Comparison of ENCODE assay signal across 8 cellular contexts in the genomic region with DNA sequence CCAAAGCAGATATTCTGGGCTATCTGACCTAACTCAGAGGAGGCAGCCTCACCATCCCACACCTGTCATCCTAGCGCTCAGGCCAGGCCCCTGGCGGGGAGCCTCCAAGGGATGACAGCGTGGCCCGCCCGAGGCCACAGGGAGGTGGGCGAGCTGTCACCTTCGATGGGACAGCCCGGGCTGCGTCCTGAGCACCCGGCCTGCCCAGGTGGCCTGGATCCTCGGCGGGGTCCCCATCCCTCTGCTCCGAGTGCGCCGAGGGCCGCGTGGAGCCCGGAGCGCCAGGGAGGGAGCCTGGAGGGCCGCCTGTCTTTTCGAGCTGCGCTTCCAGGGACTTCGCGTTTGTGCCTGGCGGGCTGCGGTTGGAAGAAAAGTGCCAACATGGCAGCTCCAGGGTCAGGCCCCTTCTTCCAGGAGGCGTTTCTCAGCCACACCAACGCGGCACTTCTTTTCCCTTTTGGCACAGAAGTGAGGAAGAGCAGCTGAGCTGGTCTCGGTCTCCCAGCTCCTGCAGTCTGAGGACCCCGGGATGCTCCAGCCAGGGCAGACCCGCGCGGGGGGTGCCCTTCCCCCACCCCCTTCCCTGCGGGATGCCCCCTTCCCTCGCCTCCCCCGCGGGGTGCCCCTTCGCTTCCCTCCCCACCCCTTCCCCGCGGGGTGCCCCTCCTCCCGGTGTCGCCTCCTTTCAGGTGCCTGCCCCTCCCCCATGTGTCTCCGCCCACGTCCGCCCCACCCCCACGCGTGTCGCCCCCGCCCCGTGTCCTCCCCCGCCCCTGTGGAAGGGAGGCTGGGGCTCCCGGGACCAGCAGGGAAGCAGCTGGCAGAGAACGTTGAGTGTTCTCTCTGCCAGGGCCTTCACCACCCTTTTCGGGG. TPM values are rescaled to one million over a fixed set of nuclear protein-coding genes. Genes with fewer than 3 reads are reported as not detected.
A peak's percentile ranks its signal among the peaks of the same experiment; 100 is the strongest.
DNase-seq lines count a peak whose midpoint lies in the region; ATAC-seq and TF ChIP-seq lines count a peak whose summit lies in the region.

No MANE protein-coding gene starts in this region.

- no peak overlapping the region for H2BK120ac ChIP-seq in neuronal stem cell (ENCODE audit: low read depth, low read length)

- H2AK5ac ChIP-seq in neuronal stem cell (ENCODE audit: low read depth, low read length) = no peak overlapping the region

- H3K4me1 Mint-ChIP-seq in activated T-helper 17 cell treated with anti-CD3 and anti-CD28 coated beads, Interleukin-2, amount 50 U/mL, for 72 hours = peaks cover 6% of the 10 kb centered on the region

- H3K27ac Mint-ChIP-seq in activated T-helper 17 cell treated with anti-CD3 and anti-CD28 coated beads, Interleukin-2, amount 50 U/mL, for 72 hours = peak overlapping the region; percentile 82

- H2BK12ac ChIP-seq in neuronal stem cell (ENCODE audit: low read length) = no peak overlapping the region

- peak overlapping the region; percentile 96 for H2AFZ ChIP-seq in ACC112 (ENCODE audit: low read length, unreplicated experiment)
- peak overlapping the region; percentile 94 for H2AFZ ChIP-seq in neuronal stem cell (ENCODE audit: low read length)

- peak overlapping the region; percentile 92 for H3K18ac ChIP-seq in neuronal stem cell (ENCODE audit: low read length)

- TF ChIP-seq CTCF in fibroblast of villous mesenchyme (IDR thresholded peaks at IDR 0.05; ENCODE audit: insufficient read depth, low read depth, low read length) = no peak

- H3K27me3 Mint-ChIP-seq in activated T-helper 17 cell treated with anti-CD3 and anti-CD28 coated beads, Interleukin-2, amount 50 U/mL, for 72 hours = no peaks in the 10 kb centered on the region

- peak overlapping the region; percentile 49; the same call in 1 of the 2 replicates for H3K27ac ChIP-seq in ACC112 (ENCODE audit: low read depth, low read length)
- no peak overlapping the region for H3K27ac ChIP-seq in neuronal stem cell (replicated peaks; ENCODE audit: low read length)

- DNase-seq in LHCN-M2 (ENCODE audit: low read depth) (peak; percentile 22), fibroblast of villous mesenchyme (ENCODE audit: low read depth) (peak; percentile 60), neuronal stem cell (ENCODE audit: low spot score) (no peak), NCI-H774 (lab: John Stamatoyannopoulos, UW) (no peak), NCI-H1694 treated with DMSO at 0.1 percent for 48 hours (lab: John Stamatoyannopoulos, UW) (no peak)

- peak overlapping the region; percentile 77 for H2BK5ac ChIP-seq in neuronal stem cell (ENCODE audit: low read length)

- H2BK15ac ChIP-seq in neuronal stem cell (ENCODE audit: low read length) = peak overlapping the region; percentile 1

- no peak overlapping the region for H4K8ac ChIP-seq in neuronal stem cell (ENCODE audit: low read depth, low read length)

- no peaks in the 10 kb centered on the region for H3K9me3 ChIP-seq in neuronal stem cell (replicated peaks in 1 of 2; ENCODE audit: control insufficient read depth in 2 of 2, insufficient read depth in 1 of 2, low read depth in 1 of 2, low read length in 2 of 2)

- peaks cover 5% of the 10 kb centered on the region for H3K4me1 ChIP-seq in ACC112 (ENCODE audit: control insufficient read depth, insufficient read depth, low read length, unreplicated experiment)
- no peaks in the 10 kb centered on the region for H3K4me1 ChIP-seq in neuronal stem cell (ENCODE audit: control insufficient read depth in 2 of 2, insufficient read depth in 1 of 2, low read depth in 1 of 2, low read length in 2 of 2)

- peak overlapping the region; percentile 84 for H3K4me2 ChIP-seq in neuronal stem cell (ENCODE audit: insufficient read depth, low read length, poor library complexity, severe bottlenecking)

- no peaks in the 10 kb centered on the region for H3K79me2 ChIP-seq in ACC112 (ENCODE audit: control insufficient read depth, insufficient read depth, low read length, unreplicated experiment)

- no peaks in the 10 kb centered on the region for H3K27me3 ChIP-seq in ACC112 (ENCODE audit: insufficient read depth, low read length)
- peaks cover 0 to 12% (median 0%) of the 10 kb centered on the region in 3 experiments for H3K27me3 ChIP-seq in neuronal stem cell (ENCODE audit: control insufficient read depth in 3 of 3, insufficient read depth in 3 of 3, low read depth in 1 of 3, low read length in 3 of 3)

- H3K4ac ChIP-seq in neuronal stem cell (ENCODE audit: low read length) = no peak overlapping the region

- H3K9me3 Mint-ChIP-seq in activated T-helper 17 cell treated with anti-CD3 and anti-CD28 coated beads, Interleukin-2, amount 50 U/mL, for 72 hours = no peaks in the 10 kb centered on the region

- H3K36me3 Mint-ChIP-seq in activated T-helper 17 cell treated with anti-CD3 and anti-CD28 coated beads, Interleukin-2, amount 50 U/mL, for 72 hours (ENCODE audit: low read depth) = peaks cover 5% of the 10 kb centered on the region

- peak overlapping the region; percentile 58 for H3K23ac ChIP-seq in neuronal stem cell (ENCODE audit: low read depth, low read length, poor library complexity)

- H3K79me1 ChIP-seq in neuronal stem cell (ENCODE audit: low read depth, low read length) = no peaks in the 10 kb centered on the region

- no peak overlapping the region for H4K91ac ChIP-seq in neuronal stem cell (ENCODE audit: low read depth, low read length, poor library complexity)

- peak overlapping the region; percentile 81 for H3K4me3 ChIP-seq in ACC112 (ENCODE audit: low read depth, low read length)
- H3K4me3 ChIP-seq in fibroblast of villous mesenchyme (ENCODE audit: low read depth, low read length) = peak overlapping the region; percentile 64
- H3K4me3 ChIP-seq in neuronal stem cell (ENCODE audit: low read length in 2 of 2) = peak overlapping the region; percentile 34 to 77

- H3K4me3 Mint-ChIP-seq in activated T-helper 17 cell treated with anti-CD3 and anti-CD28 coated beads, Interleukin-2, amount 50 U/mL, for 72 hours = peak overlapping the region; percentile 81

- H3K14ac ChIP-seq in neuronal stem cell (ENCODE audit: low read length) = peak overlapping the region; percentile 75

- H3K9ac ChIP-seq in neuronal stem cell (ENCODE audit: low read depth, low read length, poor library complexity) = peak overlapping the region; percentile 86

- WGBS in neuronal stem cell (ENCODE audit: extremely low coverage in 2 of 2, insufficient read length in 2 of 2, insufficient replicate concordance in 1 of 2), 2 donors = no CpG with 5 or more reads among the region's 55 CpGs

- ATAC-seq in GM18873 (IDR thresholded peaks at IDR 0.05; ENCODE audit: low FRiP score, unreplicated experiment) = peak; percentile 55
- ATAC-seq in activated T-helper 17 cell treated with anti-CD3 and anti-CD28 coated beads, Interleukin-2, amount 50 U/mL, for 72 hours (replicated peaks) = no peak

- H3K36me3 ChIP-seq in ACC112 (ENCODE audit: insufficient read depth, low read length) (no peaks in the 10 kb centered on the region), neuronal stem cell (replicated peaks in 1 of 2; ENCODE audit: control insufficient read depth in 2 of 2, insufficient read depth in 2 of 2, low read length in 2 of 2) (no peaks in the 10 kb centered on the region)

RNA-seq across cellular contexts. Expression of gene GJA3, which starts 42.3 kb away (rescaled TPM):
- total RNA-seq in LHCN-M2 (2014; rRNA removed) (0.40 and 0.51 TPM in 2 replicates), fibroblast of villous mesenchyme (0.43 and 0.97 TPM in 2 replicates)
- 0.10 TPM for polyA plus RNA-seq in LHCN-M2 (2012)
- total RNA-seq in activated T-helper 17 cell treated with anti-CD3 and anti-CD28 coated beads, Interleukin-2, amount 50 U/mL, for 72 hours = under 1 TPM; 0.50 to 0.91 TPM
- polyA plus RNA-seq in neuronal stem cell (2013, experiment 1 of 2) = 0.21 TPM
- 0.28 TPM for polyA plus RNA-seq in neuronal stem cell (2013, experiment 2 of 2)

Comparison
In these comparisons a context has a peak if more than half of its experiments do, and no peak if none do; other contexts are left out.
1. DNase-seq: peak in LHCN-M2 (single experiment) and fibroblast of villous mesenchyme (single experiment); none in neuronal stem cell (single experiment), NCI-H774 (single experiment) and NCI-H1694 treated with DMSO at 0.1 percent for 48 hours (single experiment).
2. Peak in every context shown above with its lines, with median percentiles within 50 percentile points of each other: H3K4me3 ChIP-seq.